Comparison of ENCODE assay signal across 23 cellular contexts in genomic region chr19:4234862-4235201, GRCh38. TPM values are rescaled to one million over a fixed set of nuclear protein-coding genes. Genes with fewer than 3 reads are reported as not detected.
"Had no signal": no experiment of that assay in that cellular context is flagged by ENCODE, and none has a peak within 500 bp of the region (broad histone marks: within the 10 kb centered on the region; RNA-seq: fewer than 3 reads in every experiment).

No MANE protein-coding gene starts in this region.

- H3K27me3 ChIP-seq: colonic mucosa had no signal

- H3K4me1 ChIP-seq: breast epithelium, colonic mucosa had no signal

- H3K36me3 Mint-ChIP-seq: activated naive CD4-positive, alpha-beta T cell treated with anti-CD3 and anti-CD28 coated beads, Interleukin-2, amount 50 U/mL, for 24 hours had no signal

- ATAC-seq: T-helper 17 cell had no signal

- H3K9me3 ChIP-seq: breast epithelium, colonic mucosa had no signal

- H3K27ac Mint-ChIP-seq: activated B cell treated with CpG ODN at 0.5 μM for 24 hours; activated CD4-positive, alpha-beta T cell treated with anti-CD3 and anti-CD28 coated beads, Interleukin-2, amount 10 ng/mL, durations not matched to agents 24 days and 14 days; activated T-helper 2 cell treated with anti-CD3 and anti-CD28 coated beads, Interferon-gamma antibody, Interleukin-2, Interleukin-4, amounts not matched to agents 10 μg/mL and 5 μg/mL and 100 μg/mL, durations not matched to agents 14 hours and 24 hours and 36 hours; T-helper 17 cell had no signal

- DNase-seq: activated B cell treated with CpG ODN at 0.5 μM for 24 hours; activated CD4-positive, alpha-beta T cell treated with anti-CD3 and anti-CD28 coated beads for 1 hour; activated CD4-positive, alpha-beta T cell treated with anti-CD3 and anti-CD28 coated beads, Interleukin-2, amount 10 ng/mL, durations not matched to agents 24 days and 14 days; activated CD4-positive, alpha-beta T cell treated with anti-CD3 and anti-CD28 coated beads, Interleukin-2, amount 50 U/mL, for 48 hours; activated gamma-delta T cell treated with Interleukin-2 at 50 U/mL for 16 hours; activated T-cell treated with anti-CD3 and anti-CD28 coated beads, Interleukin-2, amount 50 U/mL, for 48 hours; aorta; colonic mucosa; Karpas-422; MM.1S; NCI-H1105; NCI-H1436; NCI-H1694 treated with DMSO at 0.1 percent for 48 hours; NCI-H2029 treated with DMSO at 0.1 percent for 48 hours; NCI-H2171; NCI-H345; T-helper 17 cell; T-helper 9 cell had no signal

- H3K27me3 Mint-ChIP-seq: activated B cell treated with CpG ODN at 0.5 μM for 24 hours; activated CD4-positive, alpha-beta T cell treated with anti-CD3 and anti-CD28 coated beads, Interleukin-2, amount 10 ng/mL, durations not matched to agents 24 days and 14 days had no signal

- FAIRE-seq: RCC 7860 had no signal

- H3K9me3 Mint-ChIP-seq: activated B cell treated with CpG ODN at 0.5 μM for 24 hours; activated CD4-positive, alpha-beta T cell treated with anti-CD3 and anti-CD28 coated beads, Interleukin-2, amount 10 ng/mL, durations not matched to agents 24 days and 14 days; activated naive CD4-positive, alpha-beta T cell treated with anti-CD3 and anti-CD28 coated beads, Interleukin-2, amount 50 U/mL, for 24 hours; activated T-helper 2 cell treated with anti-CD3 and anti-CD28 coated beads, Interferon-gamma antibody, Interleukin-2, Interleukin-4, amounts not matched to agents 10 μg/mL and 5 μg/mL and 100 μg/mL, durations not matched to agents 14 hours and 24 hours and 36 hours had no signal

- H3K4me3 Mint-ChIP-seq: activated B cell treated with CpG ODN at 0.5 μM for 24 hours; activated CD4-positive, alpha-beta T cell treated with anti-CD3 and anti-CD28 coated beads, Interleukin-2, amount 10 ng/mL, durations not matched to agents 24 days and 14 days; activated naive CD4-positive, alpha-beta T cell treated with anti-CD3 and anti-CD28 coated beads, Interleukin-2, amount 50 U/mL, for 24 hours; T-helper 17 cell had no signal

- H3K4me3 ChIP-seq: breast epithelium, colonic mucosa had no signal

- H3K4me1 Mint-ChIP-seq: activated naive CD4-positive, alpha-beta T cell treated with anti-CD3 and anti-CD28 coated beads, Interleukin-2, amount 50 U/mL, for 24 hours had no signal

- H3K27ac ChIP-seq: breast epithelium, colonic mucosa had no signal

- H3K36me3 ChIP-seq: breast epithelium, colonic mucosa had no signal

RNA-seq across cellular contexts. Expression of gene EBI3, which starts 5.5 kb away (rescaled TPM):
- total RNA-seq: SK-MEL-5, T-helper 17 cell had no signal

RNA-seq across cellular contexts. Expression of gene SHD, which starts 44.2 kb away (rescaled TPM):
- total RNA-seq: activated B cell treated with CpG ODN at 0.5 μM for 24 hours; activated CD4-positive, alpha-beta T cell treated with anti-CD3 and anti-CD28 coated beads, Interleukin-2, amount 10 ng/mL, durations not matched to agents 24 days and 14 days; aorta; breast epithelium; T-helper 17 cell had no signal
